8 cellular contexts compared by ENCODE assay signal in genomic region chr16:73172621-73173312, GRCh38.
A peak's percentile ranks its signal among the peaks of the same experiment; 100 is the strongest.
DNase-seq lines count a peak whose midpoint lies in the region; ATAC-seq and TF ChIP-seq lines count a peak whose summit lies in the region.

No MANE protein-coding gene starts in this region.

- peak overlapping the region; percentile 63 for H3K4me2 ChIP-seq in hepatocyte

- H2AFZ ChIP-seq in hepatocyte: no peak overlapping the region

- H3K9me2 ChIP-seq in hepatocyte (replicated peaks; ENCODE audit: insufficient read depth): no peaks in the 10 kb centered on the region

- no peaks in the 10 kb centered on the region for H4K20me1 ChIP-seq in hepatocyte (ENCODE audit: insufficient read depth, poor library complexity, severe bottlenecking)

- no peak for TF ChIP-seq POLR2A in stomach (IDR thresholded peaks at IDR 0.05)

- peak; percentile 6 for TF ChIP-seq CTCF in hepatocyte (IDR thresholded peaks at IDR 0.05; ENCODE audit: poor library complexity)
- TF ChIP-seq CTCF in stomach (IDR thresholded peaks at IDR 0.05): peak in 3 of 7 experiments; percentile 21 to 47 (median 30)

- ATAC-seq in GM18909 (IDR thresholded peaks at IDR 0.05; ENCODE audit: poor library complexity, unreplicated experiment) (no peak), HG03139 (IDR thresholded peaks at IDR 0.05; ENCODE audit: unreplicated experiment) (no peak)

- H3K36me3 Mint-ChIP-seq in activated naive CD4-positive, alpha-beta T cell treated with anti-CD3 and anti-CD28 coated beads, Interleukin-2, amount 50 U/mL, for 24 hours: no peaks in the 10 kb centered on the region
- no peaks in the 10 kb centered on the region for H3K36me3 Mint-ChIP-seq in activated naive CD4-positive, alpha-beta T cell treated with anti-CD3 and anti-CD28 coated beads for 36 hours (ENCODE audit: low read depth)

- H3K4me1 Mint-ChIP-seq in activated naive CD4-positive, alpha-beta T cell treated with anti-CD3 and anti-CD28 coated beads, Interleukin-2, amount 50 U/mL, for 24 hours: peaks cover 3% of the 10 kb centered on the region
- no peaks in the 10 kb centered on the region for H3K4me1 Mint-ChIP-seq in activated naive CD4-positive, alpha-beta T cell treated with anti-CD3 and anti-CD28 coated beads for 36 hours (ENCODE audit: low read depth)

- DNase-seq in activated naive CD4-positive, alpha-beta T cell treated with anti-CD3 and anti-CD28 coated beads for 36 hours: no peak
- DNase-seq in amniotic stem cell (lab: John Stamatoyannopoulos, UW): peak; percentile 46
- DNase-seq in hepatocyte (ENCODE audit: low spot score): peak; percentile 58
- DNase-seq in stomach: peak; percentile 93
- DNase-seq in NK-92 (lab: John Stamatoyannopoulos, UW; ENCODE audit: unreplicated experiment): no peak

- no peaks in the 10 kb centered on the region for H3K36me3 ChIP-seq in hepatocyte (replicated peaks; ENCODE audit: insufficient read depth, low read depth)
- no peaks in the 10 kb centered on the region for H3K36me3 ChIP-seq in stomach

- intact Hi-C loops in activated naive CD4-positive, alpha-beta T cell treated with anti-CD3 and anti-CD28 coated beads for 36 hours (cut with micrococcal nuclease): no loop called here
- intact Hi-C loops in stomach (cut with DNase I; ENCODE audit: low total_unique reads): no loop called here

- H3K4me3 ChIP-seq in hepatocyte (no peak overlapping the region), stomach (no peak overlapping the region)

- 47% methylated on average over 12 of the region's 12 CpGs for WGBS in hepatocyte (ENCODE audit: low lambda C conversion rate, missing lambda C conversion rate)
- 24 to 33% (median 30%) methylated on average over 12 of the region's 12 CpGs for WGBS in stomach, 5 donors

- H3K27ac ChIP-seq in hepatocyte: peak overlapping the region; percentile 94
- peak overlapping the region in 4 of 5 donors; percentile 33 to 71 (median 62) for H3K27ac ChIP-seq in stomach

- no peak for TF ChIP-seq EP300 in stomach (IDR thresholded peaks at IDR 0.05)

- H3K4me3 Mint-ChIP-seq in activated naive CD4-positive, alpha-beta T cell treated with anti-CD3 and anti-CD28 coated beads, Interleukin-2, amount 50 U/mL, for 24 hours: no peak overlapping the region
- H3K4me3 Mint-ChIP-seq in activated naive CD4-positive, alpha-beta T cell treated with anti-CD3 and anti-CD28 coated beads for 36 hours: no peak overlapping the region

- H3K4me1 ChIP-seq in hepatocyte (ENCODE audit: insufficient read depth) (peaks cover 33% of the 10 kb centered on the region), stomach (peaks cover 12 to 21% (median 17%) of the 10 kb centered on the region in 4 donors)

- H3K9me3 Mint-ChIP-seq in activated naive CD4-positive, alpha-beta T cell treated with anti-CD3 and anti-CD28 coated beads, Interleukin-2, amount 50 U/mL, for 24 hours: no peaks in the 10 kb centered on the region
- peaks cover 2% of the 10 kb centered on the region for H3K9me3 Mint-ChIP-seq in activated naive CD4-positive, alpha-beta T cell treated with anti-CD3 and anti-CD28 coated beads for 36 hours

- H3K27ac Mint-ChIP-seq in activated naive CD4-positive, alpha-beta T cell treated with anti-CD3 and anti-CD28 coated beads, Interleukin-2, amount 50 U/mL, for 24 hours: peak overlapping the region; percentile 17
- H3K27ac Mint-ChIP-seq in activated naive CD4-positive, alpha-beta T cell treated with anti-CD3 and anti-CD28 coated beads for 36 hours: no peak overlapping the region

- H3K79me2 ChIP-seq in hepatocyte: no peaks in the 10 kb centered on the region

- no peaks in the 10 kb centered on the region for H3K27me3 ChIP-seq in hepatocyte
- no peaks in the 10 kb centered on the region for H3K27me3 ChIP-seq in stomach

- CTCF ChIA-PET in activated naive CD4-positive, alpha-beta T cell treated with anti-CD3 and anti-CD28 coated beads for 36 hours (lab: Charles Lee): no interaction called here

- H3K9me3 ChIP-seq in hepatocyte (ENCODE audit: low read depth) (no peaks in the 10 kb centered on the region), stomach (no peaks in the 10 kb centered on the region)

- H3K27me3 Mint-ChIP-seq in activated naive CD4-positive, alpha-beta T cell treated with anti-CD3 and anti-CD28 coated beads, Interleukin-2, amount 50 U/mL, for 24 hours: no peaks in the 10 kb centered on the region
- H3K27me3 Mint-ChIP-seq in activated naive CD4-positive, alpha-beta T cell treated with anti-CD3 and anti-CD28 coated beads for 36 hours (ENCODE audit: low read depth): no peaks in the 10 kb centered on the region

Comparison
In these comparisons a context has a peak if more than half of its experiments do, and no peak if none do; other contexts are left out.
1. DNase-seq: peak in amniotic stem cell (single experiment), hepatocyte (single experiment) and stomach (single experiment); none in activated naive CD4-positive, alpha-beta T cell treated with anti-CD3 and anti-CD28 coated beads for 36 hours (single experiment) and NK-92 (single experiment).